In the genomic region with DNA sequence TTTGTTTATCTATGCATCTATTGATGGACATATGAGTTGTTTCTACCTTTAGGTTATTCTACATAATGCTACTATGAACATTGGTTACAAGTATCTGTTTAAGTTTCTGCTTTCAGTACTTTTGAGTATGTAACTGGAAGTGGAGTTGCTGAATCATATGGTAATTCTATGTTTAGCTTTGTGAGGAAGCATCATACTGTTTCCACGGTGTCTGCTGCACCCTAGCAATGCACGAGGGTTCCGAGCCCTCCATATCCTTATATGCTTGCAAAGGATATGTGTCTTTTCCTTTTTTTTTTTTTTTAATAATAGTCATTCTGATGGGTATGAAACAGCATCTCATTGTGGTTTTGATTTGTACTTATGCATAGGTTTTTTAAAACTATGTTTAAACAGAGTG, we compare ENCODE assay signal across 10 cellular contexts.
DNase-seq lines count a peak whose midpoint lies in the region; ATAC-seq and TF ChIP-seq lines count a peak whose summit lies in the region.
"Had no signal": no experiment of that assay in that cellular context is flagged by ENCODE, and none has a peak within 500 bp of the region (broad histone marks: within the 10 kb centered on the region; RNA-seq: fewer than 3 reads in every experiment).

No MANE protein-coding gene starts in this region.

- H3K4me1 Mint-ChIP-seq in activated naive CD8-positive, alpha-beta T cell treated with anti-CD3 and anti-CD28 coated beads for 36 hours: peaks cover 8% of the 10 kb centered on the region

- no peaks in the 10 kb centered on the region for H3K36me3 Mint-ChIP-seq in activated naive CD8-positive, alpha-beta T cell treated with anti-CD3 and anti-CD28 coated beads for 36 hours

- peaks cover 26% of the 10 kb centered on the region for H3K27me3 Mint-ChIP-seq in activated naive CD8-positive, alpha-beta T cell treated with anti-CD3 and anti-CD28 coated beads for 36 hours

- no peak overlapping the region for H3K4me3 Mint-ChIP-seq in activated naive CD8-positive, alpha-beta T cell treated with anti-CD3 and anti-CD28 coated beads for 36 hours

- H3K9me3 Mint-ChIP-seq in activated naive CD8-positive, alpha-beta T cell treated with anti-CD3 and anti-CD28 coated beads for 36 hours: no peaks in the 10 kb centered on the region

- H3K27ac ChIP-seq in brain microvascular endothelial cell: no peak overlapping the region

- in situ Hi-C loops in brain microvascular endothelial cell (cut with HindIII; ENCODE audit: low pct_ligation_motif_present, low sequenced_read_pairs): no loop called here

- peak; percentile 31 for TF ChIP-seq CTCF in brain microvascular endothelial cell (IDR thresholded peaks at IDR 0.05; ENCODE audit: low read depth, low read length, missing control alignments)

- no peaks in the 10 kb centered on the region for H3K27me3 ChIP-seq in brain microvascular endothelial cell (replicated peaks)

- H3K27ac Mint-ChIP-seq in activated naive CD8-positive, alpha-beta T cell treated with anti-CD3 and anti-CD28 coated beads for 36 hours: no peak overlapping the region

- no peaks in the 10 kb centered on the region for H3K36me3 ChIP-seq in brain microvascular endothelial cell (replicated peaks)

- no peak overlapping the region for H3K4me3 ChIP-seq in brain microvascular endothelial cell (ENCODE audit: low read depth, low read length)

- ATAC-seq in GM18868 (IDR thresholded peaks at IDR 0.05; ENCODE audit: unreplicated experiment): peak; percentile 34
- ATAC-seq in HG03066 (IDR thresholded peaks at IDR 0.05; ENCODE audit: low read depth, unreplicated experiment): peak; percentile 51

- peak; percentile 64 for DNase-seq in brain microvascular endothelial cell
- DNase-seq in pons (ENCODE audit: low spot score): peak; percentile 87
- DNase-seq in activated naive CD8-positive, alpha-beta T cell treated with anti-CD3 and anti-CD28 coated beads for 36 hours: no peak
- no peak for DNase-seq in COLO829 (ENCODE audit: low spot score)
- no peak for DNase-seq in NCI-H82 (lab: John Stamatoyannopoulos, UW)
- DNase-seq: activated CD4-positive, alpha-beta T cell treated with anti-CD3 and anti-CD28 coated beads, Interleukin-2, amount 50 U/mL, for 4 hours; effector CD4-positive, alpha-beta T cell; NCI-H748 treated with DMSO at 0.1 percent for 48 hours had no signal

Comparison
In these comparisons a context has a peak if more than half of its experiments do, and no peak if none do; other contexts are left out.
1. DNase-seq: peak in brain microvascular endothelial cell (single experiment) and pons (single experiment); none in activated naive CD8-positive, alpha-beta T cell treated with anti-CD3 and anti-CD28 coated beads for 36 hours (single experiment), COLO829 (single experiment) and NCI-H82 (single experiment).